Comparison of ENCODE assay signal across 26 cellular contexts in the genomic region with DNA sequence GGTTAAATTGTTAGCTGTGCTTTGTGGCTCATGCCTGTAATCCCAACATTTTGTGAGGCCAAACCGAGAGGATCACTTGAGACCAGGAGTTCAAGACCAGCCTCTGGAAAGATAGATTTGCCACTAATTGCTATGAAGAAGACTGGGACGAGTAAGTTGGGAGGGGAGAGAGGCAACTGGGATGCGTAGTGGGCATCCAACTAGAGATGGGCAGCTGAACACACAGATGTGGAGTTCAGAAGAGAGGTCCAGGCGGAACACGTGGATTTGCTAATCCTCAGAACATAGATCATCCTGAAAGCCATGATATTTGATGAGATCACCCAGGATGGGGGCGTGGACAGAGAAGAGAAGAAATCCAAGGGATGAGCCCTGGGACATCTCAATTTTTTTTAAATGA. TPM values are rescaled to one million over a fixed set of nuclear protein-coding genes. Genes with fewer than 3 reads are reported as not detected.
"Had no signal": no experiment of that assay in that cellular context is flagged by ENCODE, and none has a peak within 500 bp of the region (broad histone marks: within the 10 kb centered on the region; RNA-seq: fewer than 3 reads in every experiment).

No MANE protein-coding gene starts in this region.

- ATAC-seq: heart right ventricle; left colon; left ventricle myocardium superior; naive thymus-derived CD4-positive, alpha-beta T cell; psoas muscle; right cardiac atrium; stimulated activated memory B cell treated with anti-CD40 and anti-IgM and Interleukin-4, amounts not matched to agents 10 μg/mL and 1 μg/mL and 100 μg/mL, for 72 hours; stimulated activated naive CD8-positive, alpha-beta T cell treated with anti-CD3 and anti-CD28 coated beads, Interleukin-15, Interleukin-2, amounts not matched to agents 100 U/mL and 50 U/mL, for 24 hours; upper lobe of right lung had no signal

- H3K36me3 ChIP-seq: esophagus squamous epithelium, heart right ventricle, neural progenitor cell, spleen, thoracic aorta, transverse colon, upper lobe of right lung, uterus had no signal

- H3K27ac ChIP-seq: esophagus squamous epithelium, heart right ventricle, neural progenitor cell, psoas muscle, skin epidermis, spleen, thoracic aorta, transverse colon, upper lobe of right lung, uterus had no signal

- H3K4me3 ChIP-seq: esophagus squamous epithelium, heart right ventricle, neural progenitor cell, psoas muscle, skin epidermis, spleen, thoracic aorta, transverse colon, upper lobe of right lung, uterus had no signal

- H3K27me3 ChIP-seq: esophagus squamous epithelium, neural progenitor cell, spleen, transverse colon, upper lobe of right lung, uterus had no signal

- DNase-seq: dermis blood vessel endothelial cell; effector memory CD4-positive, alpha-beta T cell; esophagus squamous epithelium; foreskin melanocyte; glutamatergic neuron; heart right ventricle; hippocampal formation; kidney glomerular epithelial cell; left colon; left ventricle myocardium superior; mesenchymal stem cell; midbrain; naive thymus-derived CD4-positive, alpha-beta T cell; nucleus accumbens; psoas muscle; right cardiac atrium; spleen; stimulated activated CD4-positive, alpha-beta T cell treated with anti-CD3 and anti-CD28 coated beads, Interleukin-4, amount 100 ng/mL, for 4 hours; stimulated activated naive CD8-positive, alpha-beta T cell treated with anti-CD3 and anti-CD28 coated beads, Interleukin-15, Interleukin-2, amounts not matched to agents 100 U/mL and 50 U/mL, for 24 hours; transverse colon; upper lobe of right lung; uterus had no signal

RNA-seq across cellular contexts. Expression of a gene that starts 48.7 kb away (rescaled TPM):
- total RNA-seq: naive thymus-derived CD4-positive, alpha-beta T cell had no signal
